ENCODE assay signal across 8 cellular contexts in genomic region chr13:27353166-27353583, GRCh38.
DNase-seq lines count a peak whose midpoint lies in the region; ATAC-seq, FAIRE-seq and TF ChIP-seq lines count a peak whose summit lies in the region.

No MANE protein-coding gene starts in this region.

- H3K9me3 ChIP-seq in GM12878 (replicated peaks; ENCODE audit: control insufficient read depth, insufficient read depth, low read length), result no peaks in the 10 kb centered on the region; the same call in 2 of the 3 replicates
- no peaks in the 10 kb centered on the region for H3K9me3 ChIP-seq in endodermal cell (ENCODE audit: control insufficient read depth, low read length)

- H3K4me3 ChIP-seq in GM12878, result peak overlapping the region; percentile 42; the same call in 1 of the 2 replicates
- no peak overlapping the region for H3K4me3 ChIP-seq in endodermal cell (ENCODE audit: low read length)

- BruUV-seq in GM12878 (replicated peaks; lab: Mats Ljungman, UMichigan), result no TSS peak

- peak; percentile 96 for ATAC-seq in GM21515 (IDR thresholded peaks at IDR 0.05; ENCODE audit: unreplicated experiment)
- peak; percentile 97 for ATAC-seq in HG03575 (IDR thresholded peaks at IDR 0.05; ENCODE audit: extremely low read depth, insufficient number of reproducible peaks, low FRiP score, unreplicated experiment)
- peak; percentile 99 for ATAC-seq in GM12878

- H3K27me3 Mint-ChIP-seq in endodermal cell (ENCODE audit: insufficient read depth), result no peaks in the 10 kb centered on the region

- intact Hi-C loops in GM12878 (cut with micrococcal nuclease; ENCODE audit: unreplicated experiment), result loop anchor here (10.0 kb wide), 1 partner anchor 188 kb away; no protein-coding TSS in a partner anchor

- POLR2A ChIA-PET in GM12878 (lab: Charles Lee), result no interaction called here

- RAD21 ChIA-PET in GM12878 (lab: Charles Lee; ENCODE audit: unreplicated experiment), result interaction anchor here (0.9 to 1.8 kb wide), 8 partner anchors 9 to 473 kb away, joined by 3 to 8 read pairs (median 3); no protein-coding TSS in a partner anchor

- TF ChIP-seq POLR2A in GM12892 (IDR thresholded peaks at IDR 0.05; ENCODE audit: low read depth, low read length) (no peak), GM12878 (IDR thresholded peaks at IDR 0.05; ENCODE audit: low read depth, low read length) (no peak)

- no peaks in the 10 kb centered on the region for H3K36me3 Mint-ChIP-seq in endodermal cell (ENCODE audit: low read depth)

- TF ChIP-seq RAD21 in GM12878 (IDR thresholded peaks at IDR 0.05; ENCODE audit: insufficient read depth, low read depth, low read length), result 0 out of 2 replicates have a peak, but pooled peaks have one; percentile 13

- H3K4me1 ChIP-seq in GM12878 (ENCODE audit: control insufficient read depth, insufficient read depth, low read length), result peaks cover 12% of the 10 kb centered on the region
- no peaks in the 10 kb centered on the region for H3K4me1 ChIP-seq in endodermal cell (ENCODE audit: control insufficient read depth, insufficient read depth, low read length)

- SMC1A ChIA-PET in GM12878 (lab: Charles Lee; ENCODE audit: uncharacterized antibody, unreplicated experiment), result interaction anchor here (0.6 to 4.4 kb wide), 8 partner anchors 9 to 367 kb away, joined by 3 to 25 read pairs (median 3); partner anchors contain the start of gene GTF3A

- H3K27me3 ChIP-seq in GM12878 (replicated peaks in 1 of 2; ENCODE audit: control insufficient read depth in 2 of 2, insufficient read depth in 2 of 2, low read length in 1 of 2) (no peaks in the 10 kb centered on the region), endodermal cell (ENCODE audit: control insufficient read depth, insufficient read depth, low read length, poor library complexity, severe bottlenecking) (no peaks in the 10 kb centered on the region)

- peak overlapping the region; percentile 91 for H3K4me2 ChIP-seq in GM12878 (ENCODE audit: control insufficient read depth, insufficient read depth)

- peak; percentile 17 to 59; a peak in 2 of 4 replicates for TF ChIP-seq EP300 in GM12878 (IDR thresholded peaks at IDR 0.05; ENCODE audit: borderline replicate concordance in 1 of 2, control insufficient read depth in 1 of 2, low read depth in 2 of 2, low read length in 2 of 2)

- peak; percentile 74 for DNase-seq in GM12892 (ENCODE audit: insufficient read length)
- peak; percentile 89 for DNase-seq in GM12878 (ENCODE audit: low read depth, low spot score)
- peak; percentile 7 for DNase-seq in stimulated activated CD4-positive, alpha-beta T cell treated with anti-CD3 and anti-CD28 coated beads, Interleukin-12 subunit alpha, Interleukin-12 subunit beta, amount 100 ng/mL, for 4 hours
- no peak for DNase-seq in endodermal cell
- no peak for DNase-seq in NCI-H1930 (lab: John Stamatoyannopoulos, UW)
- no peak for DNase-seq in NCI-H2227 treated with DMSO at 0.1 percent for 48 hours (lab: John Stamatoyannopoulos, UW)

- no peaks in the 10 kb centered on the region for H4K20me1 ChIP-seq in GM12878 (ENCODE audit: control insufficient read depth, insufficient read depth)

- H3K9ac ChIP-seq in GM12878 (ENCODE audit: control insufficient read depth, insufficient read depth, low read length) (peak overlapping the region; percentile 19; the same call in 1 of the 2 replicates), endodermal cell (ENCODE audit: extremely low read depth, low read length, poor library complexity, severe bottlenecking) (no peak overlapping the region)

- H2AFZ ChIP-seq in GM12878 (ENCODE audit: control insufficient read depth, low read depth, low read length), result peak overlapping the region; percentile 89

- FAIRE-seq in GM12892 (lab: Jason Lieb, UNC) (peak; percentile 98), GM12878 (lab: Jason Lieb, UNC) (peak; percentile 99)

- H3K4me3 Mint-ChIP-seq in endodermal cell, result no peak overlapping the region

- H3K36me3 ChIP-seq in GM12878 (ENCODE audit: control insufficient read depth in 2 of 2, insufficient read depth in 2 of 2, low read length in 1 of 2), result no peaks in the 10 kb centered on the region
- no peaks in the 10 kb centered on the region for H3K36me3 ChIP-seq in endodermal cell (ENCODE audit: control insufficient read depth, insufficient read depth, low read length)

- H3K4me1 Mint-ChIP-seq in endodermal cell, result peaks cover 3% of the 10 kb centered on the region

- TF ChIP-seq CTCF in GM12878 (IDR thresholded peaks at IDR 0.05 in 2 of 3, conservative IDR thresholded peaks at IDR 0.05 in 1 of 3; ENCODE audit: control insufficient read depth in 2 of 3, extremely low read depth in 1 of 3, insufficient read depth in 1 of 3, low read depth in 3 of 3, low read length in 3 of 3), result no peak
- no peak for TF ChIP-seq CTCF in endodermal cell (conservative IDR thresholded peaks at IDR 0.05)

- no peak overlapping the region for H3K27ac Mint-ChIP-seq in endodermal cell

- H3K9me3 Mint-ChIP-seq in endodermal cell, result peaks cover 6% of the 10 kb centered on the region

- peak overlapping the region; percentile 40; the same call in 1 of the 2 replicates for H3K27ac ChIP-seq in GM12878 (ENCODE audit: control insufficient read depth, insufficient read depth)
- no peak overlapping the region for H3K27ac ChIP-seq in endodermal cell (ENCODE audit: low read depth, low read length)

- in situ Hi-C loops in GM12878 (cut with MboI), result no loop called here

- no peaks in the 10 kb centered on the region for H3K79me2 ChIP-seq in GM12878 (ENCODE audit: control insufficient read depth, insufficient read depth, low read length)

- 2% methylated on average over 9 of the region's 9 CpGs for WGBS in GM12878 (ENCODE audit: insufficient coverage, insufficient replicate concordance, low lambda C conversion rate, missing lambda C conversion rate)
- 80% methylated on average over 9 of the region's 9 CpGs for whole genome bisulfite sequencing in endodermal cell (ENCODE audit: insufficient coverage in 1 of 2, insufficient read length in 1 of 2), 2 experiments

- CTCF ChIA-PET in GM12878 (lab: Yijun Ruan, JAX), result interaction anchor here (0.7 to 2.9 kb wide), 9 partner anchors 8 to 473 kb away, joined by 3 to 24 read pairs (median 4); no protein-coding TSS in a partner anchor

TF ChIP-seq in GM12878, 131 proteins besides CTCF, POLR2A, EP300 and RAD21 (continues in another document):
- TF ChIP-seq ZZZ3 (IDR thresholded peaks at IDR 0.05; ENCODE audit: control insufficient read depth, insufficient read length, low read depth) (no peak), GABPA (IDR thresholded peaks at IDR 0.05; ENCODE audit: low read depth) (no peak), SIX5 (IDR thresholded peaks at IDR 0.05; ENCODE audit: low read depth, low read length, severe bottlenecking) (no peak), PRDM15 (CRISPR knock-in tag; IDR thresholded peaks at IDR 0.05) (no peak), ZSCAN29 (IDR thresholded peaks at IDR 0.05) (no peak), RB1 (IDR thresholded peaks at IDR 0.05; ENCODE audit: borderline replicate concordance) (no peak), KLF5 (IDR thresholded peaks at IDR 0.05; ENCODE audit: partially characterized antibody) (no peak), ESRRA (IDR thresholded peaks at IDR 0.05; ENCODE audit: low read length) (no peak), E4F1 (IDR thresholded peaks at IDR 0.05; ENCODE audit: borderline replicate concordance, partially characterized antibody) (no peak)

Comparison
In these comparisons a context has a peak if more than half of its experiments do, and no peak if none do; other contexts are left out.
1. DNase-seq: peak in GM12892 (single experiment), GM12878 (single experiment) and stimulated activated CD4-positive, alpha-beta T cell treated with anti-CD3 and anti-CD28 coated beads, Interleukin-12 subunit alpha, Interleukin-12 subunit beta, amount 100 ng/mL, for 4 hours (single experiment); none in endodermal cell (single experiment), NCI-H1930 (0 of 2) and NCI-H2227 treated with DMSO at 0.1 percent for 48 hours (single experiment).
2. Peak in every context shown above with its lines, with median percentiles within 50 percentile points of each other: ATAC-seq.